In genomic region chr5:1460054-1460682, GRCh38 we compare ENCODE assay signal across 2 cellular contexts.
TF ChIP-seq lines count a peak whose summit lies in the region.

No MANE protein-coding gene starts in this region.

TF ChIP-seq in IMR-90, 13 proteins besides CTCF, POLR2A, EP300 and RAD21 (continued from another document):
- TF ChIP-seq RFX5 (IDR thresholded peaks at IDR 0.05; ENCODE audit: low read depth, low read length), result no peak
- no peak for TF ChIP-seq RCOR1 (IDR thresholded peaks at IDR 0.05; ENCODE audit: insufficient replicate concordance, low read length)
- TF ChIP-seq MAZ (IDR thresholded peaks at IDR 0.05; ENCODE audit: borderline replicate concordance, low read depth, low read length), result no peak
- TF ChIP-seq SMC3 (IDR thresholded peaks at IDR 0.05; ENCODE audit: low read depth, low read length), result no peak
- TF ChIP-seq, protein P1, sequence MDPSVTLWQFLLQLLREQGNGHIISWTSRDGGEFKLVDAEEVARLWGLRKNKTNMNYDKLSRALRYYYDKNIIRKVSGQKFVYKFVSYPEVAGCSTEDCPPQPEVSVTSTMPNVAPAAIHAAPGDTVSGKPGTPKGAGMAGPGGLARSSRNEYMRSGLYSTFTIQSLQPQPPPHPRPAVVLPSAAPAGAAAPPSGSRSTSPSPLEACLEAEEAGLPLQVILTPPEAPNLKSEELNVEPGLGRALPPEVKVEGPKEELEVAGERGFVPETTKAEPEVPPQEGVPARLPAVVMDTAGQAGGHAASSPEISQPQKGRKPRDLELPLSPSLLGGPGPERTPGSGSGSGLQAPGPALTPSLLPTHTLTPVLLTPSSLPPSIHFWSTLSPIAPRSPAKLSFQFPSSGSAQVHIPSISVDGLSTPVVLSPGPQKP (IDR thresholded peaks at IDR 0.05; ENCODE audit: borderline replicate concordance, low read depth, low read length), result no peak

TF ChIP-seq in WTC11, 78 proteins besides CTCF, POLR2A, EP300 and RAD21 (continued from another document):
- TF ChIP-seq ERG (CRISPR knock-in tag; IDR thresholded peaks at IDR 0.05) (no peak), E2F5 (CRISPR knock-in tag; IDR thresholded peaks at IDR 0.05) (no peak), CREM (CRISPR knock-in tag; IDR thresholded peaks at IDR 0.05) (no peak), NFATC4 (CRISPR knock-in tag; IDR thresholded peaks at IDR 0.05) (no peak), GRHL2 (CRISPR knock-in tag; IDR thresholded peaks at IDR 0.05; ENCODE audit: insufficient replicate concordance, severe bottlenecking) (no peak), ELF4 (CRISPR knock-in tag; IDR thresholded peaks at IDR 0.05; ENCODE audit: low read depth) (no peak), AFF4 (CRISPR knock-in tag; IDR thresholded peaks at IDR 0.05; ENCODE audit: borderline replicate concordance) (no peak), ZSCAN18 (CRISPR knock-in tag; IDR thresholded peaks at IDR 0.05) (no peak), RELA (CRISPR knock-in tag; IDR thresholded peaks at IDR 0.05; ENCODE audit: borderline replicate concordance) (no peak), IRF2 (CRISPR knock-in tag; IDR thresholded peaks at IDR 0.05; ENCODE audit: borderline replicate concordance, low read depth) (no peak), MAX (CRISPR knock-in tag; IDR thresholded peaks at IDR 0.05) (no peak), ZNF121 (CRISPR knock-in tag; IDR thresholded peaks at IDR 0.05) (no peak), JUN (CRISPR knock-in tag; IDR thresholded peaks at IDR 0.05) (no peak), FOXJ3 (CRISPR knock-in tag; IDR thresholded peaks at IDR 0.05; ENCODE audit: borderline replicate concordance) (no peak)
